ENCODE assay signal across 27 cellular contexts in the genomic region with DNA sequence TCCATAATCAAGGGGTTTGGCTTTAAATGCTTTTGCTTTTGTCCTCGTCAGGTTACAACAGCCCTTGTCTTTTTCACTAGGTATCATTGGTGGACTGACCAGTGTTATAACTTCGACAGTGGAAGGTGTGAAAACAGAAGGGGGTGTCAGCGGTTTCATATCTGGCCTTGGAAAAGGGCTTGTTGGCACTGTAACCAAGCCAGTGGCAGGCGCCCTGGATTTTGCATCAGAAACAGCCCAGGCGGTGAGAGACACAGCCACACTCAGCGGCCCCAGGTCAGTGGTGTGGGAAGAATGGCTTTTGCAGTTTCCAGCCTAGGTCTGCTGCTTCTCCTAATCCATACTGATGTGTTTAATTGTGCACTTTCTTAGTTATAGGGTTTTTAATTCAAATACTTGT.
DNase-seq lines count a peak whose midpoint lies in the region; ATAC-seq and TF ChIP-seq lines count a peak whose summit lies in the region.
"Had no signal": no experiment of that assay in that cellular context is flagged by ENCODE, and none has a peak within 500 bp of the region (broad histone marks: within the 10 kb centered on the region; RNA-seq: fewer than 3 reads in every experiment).

No MANE protein-coding gene starts in this region.

- intact Hi-C loops in esophagus muscularis mucosa (cut with DNase I), result no loop called here
- intact Hi-C loops in sigmoid colon (cut with DNase I), result loop anchor here (2.0 to 5.0 kb wide), 2 partner anchors 53 to 157 kb away; partner anchors contain the start of gene DHRS3

- ATAC-seq in GM19035 (IDR thresholded peaks at IDR 0.05; ENCODE audit: unreplicated experiment) (no peak), upper lobe of left lung (ENCODE audit: low FRiP score in 2 of 2) (no peak)
- ATAC-seq in stimulated activated memory B cell treated with anti-CD40 and anti-IgM and Interleukin-4, amounts not matched to agents 10 μg/mL and 1 μg/mL and 100 μg/mL, for 72 hours, result no peak
- ATAC-seq: activated T-helper 17 cell treated with anti-CD3 and anti-CD28 coated beads, Interleukin-2, amount 50 U/mL, for 72 hours had no signal

- peaks cover 91 to 100% (median 100%) of the 10 kb centered on the region in 4 donors for H3K4me1 ChIP-seq in esophagus muscularis mucosa
- peaks cover 0 to 97% (median 88%) of the 10 kb centered on the region in 4 donors for H3K4me1 ChIP-seq in sigmoid colon
- peaks cover 68 to 83% (median 73%) of the 10 kb centered on the region in 4 donors for H3K4me1 ChIP-seq in upper lobe of left lung

- H3K4me1 Mint-ChIP-seq in immature natural killer cell, result peaks cover 40 to 48% of the 10 kb centered on the region in 2 donors
- no peaks in the 10 kb centered on the region for H3K4me1 Mint-ChIP-seq in stimulated activated memory B cell treated with anti-CD40 and anti-IgM and Interleukin-4, amounts not matched to agents 10 μg/mL and 1 μg/mL and 100 μg/mL, for 72 hours

- H3K27ac Mint-ChIP-seq in immature natural killer cell, result peak overlapping the region; percentile 1 to 65 (median 59)
- H3K27ac Mint-ChIP-seq in stimulated activated memory B cell treated with anti-CD40 and anti-IgM and Interleukin-4, amounts not matched to agents 10 μg/mL and 1 μg/mL and 100 μg/mL, for 72 hours, result no peak overlapping the region
- H3K27ac Mint-ChIP-seq: activated T-helper 17 cell treated with anti-CD3 and anti-CD28 coated beads, Interleukin-2, amount 50 U/mL, for 72 hours; endodermal cell had no signal

- H3K27ac ChIP-seq in AG04450 (ENCODE audit: low read depth, low read length) (peak overlapping the region; percentile 35), esophagus muscularis mucosa (replicated peaks in 1 of 4) (peak overlapping the region; percentile 85 to 87 (median 86)), sigmoid colon (peak overlapping the region; percentile 73 to 89 (median 86)), upper lobe of left lung (peak overlapping the region in 2 of 4 donors; percentile 31 to 57)
- H3K27ac ChIP-seq: cardiac muscle cell, parathyroid adenoma, SJCRH30 had no signal

- no peaks in the 10 kb centered on the region for H3K9me3 Mint-ChIP-seq in immature natural killer cell
- H3K9me3 Mint-ChIP-seq in stimulated activated memory B cell treated with anti-CD40 and anti-IgM and Interleukin-4, amounts not matched to agents 10 μg/mL and 1 μg/mL and 100 μg/mL, for 72 hours, result no peaks in the 10 kb centered on the region
- H3K9me3 Mint-ChIP-seq: activated T-helper 17 cell treated with anti-CD3 and anti-CD28 coated beads, Interleukin-2, amount 50 U/mL, for 72 hours; CD4-positive, alpha-beta memory T cell; endodermal cell; neural crest cell had no signal

- H3K27me3 Mint-ChIP-seq in immature natural killer cell (ENCODE audit: low read depth in 3 of 3), result peaks cover 0 to 2% (median 1%) of the 10 kb centered on the region in 3 donors
- no peaks in the 10 kb centered on the region for H3K27me3 Mint-ChIP-seq in stimulated activated memory B cell treated with anti-CD40 and anti-IgM and Interleukin-4, amounts not matched to agents 10 μg/mL and 1 μg/mL and 100 μg/mL, for 72 hours
- H3K27me3 Mint-ChIP-seq: activated T-helper 17 cell treated with anti-CD3 and anti-CD28 coated beads, Interleukin-2, amount 50 U/mL, for 72 hours; CD4-positive, alpha-beta memory T cell had no signal

- peak overlapping the region in 3 of 5 donors; percentile 2 to 61 (median 4) for H3K4me3 Mint-ChIP-seq in immature natural killer cell
- H3K4me3 Mint-ChIP-seq in stimulated activated memory B cell treated with anti-CD40 and anti-IgM and Interleukin-4, amounts not matched to agents 10 μg/mL and 1 μg/mL and 100 μg/mL, for 72 hours, result no peak overlapping the region
- H3K4me3 Mint-ChIP-seq: activated T-helper 17 cell treated with anti-CD3 and anti-CD28 coated beads, Interleukin-2, amount 50 U/mL, for 72 hours; endodermal cell; neural crest cell had no signal

- CTCF ChIA-PET in AG04450 (lab: Charles Lee), result no interaction called here

- POLR2A ChIA-PET in AG04450 (lab: Yijun Ruan, JAX), result interaction anchor here (0.9 kb wide), 1 partner anchor 20 kb away, joined by 3 read pairs; no protein-coding TSS in a partner anchor

- H3K27me3 ChIP-seq in AG04450 (ENCODE audit: control insufficient read depth, insufficient read depth, low read length), result no peaks in the 10 kb centered on the region
- H3K27me3 ChIP-seq in esophagus muscularis mucosa, result no peaks in the 10 kb centered on the region
- H3K27me3 ChIP-seq in sigmoid colon, result no peaks in the 10 kb centered on the region
- no peaks in the 10 kb centered on the region for H3K27me3 ChIP-seq in upper lobe of left lung
- H3K27me3 ChIP-seq: cardiac muscle cell, SJCRH30 had no signal

- H3K9me3 ChIP-seq in AG04450 (ENCODE audit: control insufficient read depth, insufficient read depth, low read length) (no peaks in the 10 kb centered on the region), esophagus muscularis mucosa (no peaks in the 10 kb centered on the region), sigmoid colon (no peaks in the 10 kb centered on the region), upper lobe of left lung (no peaks in the 10 kb centered on the region)
- H3K9me3 ChIP-seq: mucosa of descending colon had no signal

- no peak for DNase-seq in AG04450 (ENCODE audit: low read depth, low spot score)
- no peak for DNase-seq in esophagus muscularis mucosa (ENCODE audit: extremely low spot score)
- DNase-seq in immature natural killer cell, result no peak
- DNase-seq in sigmoid colon, result no peak
- DNase-seq in upper lobe of left lung, result no peak
- DNase-seq in putamen (ENCODE audit: low spot score), result no peak
- DNase-seq: activated CD4-positive, alpha-beta T cell treated with anti-CD3 and anti-CD28 coated beads, Interleukin-2, amount 50 U/mL, for 48 hours; activated CD8-positive, alpha-beta memory T cell treated with anti-CD3 and anti-CD28 coated beads, Interleukin-2, amount 50 U/mL, for 48 hours; activated naive CD4-positive, alpha-beta T cell treated with anti-CD3 and anti-CD28 coated beads, Interleukin-2, amount 50 U/mL, for 16 hours; AML-193; amygdala; CD4-positive, alpha-beta memory T cell; endodermal cell; GOT3; mucosa of descending colon; NCI-H187; NCI-H2227 treated with DMSO at 0.1 percent for 48 hours; NCI-H526 treated with DMSO at 0.1 percent for 48 hours; SJCRH30; stimulated activated naive CD4-positive, alpha-beta T cell had no signal

- peaks cover 38 to 52% (median 48%) of the 10 kb centered on the region in 3 donors for H3K36me3 Mint-ChIP-seq in immature natural killer cell
- H3K36me3 Mint-ChIP-seq in stimulated activated memory B cell treated with anti-CD40 and anti-IgM and Interleukin-4, amounts not matched to agents 10 μg/mL and 1 μg/mL and 100 μg/mL, for 72 hours, result peaks cover 81% of the 10 kb centered on the region

- whole genome bisulfite sequencing in esophagus muscularis mucosa, result 61% methylated on average over 6 of the region's 6 CpGs
- 96 to 97% methylated on average over 6 of the region's 6 CpGs for WGBS in sigmoid colon, 2 donors
- WGBS in upper lobe of left lung, 2 donors, result 92 to 96% methylated on average over 6 of the region's 6 CpGs

- TF ChIP-seq CTCF in AG04450 (IDR thresholded peaks at IDR 0.05; ENCODE audit: low read depth, low read length), result no peak
- no peak for TF ChIP-seq CTCF in esophagus muscularis mucosa (IDR thresholded peaks at IDR 0.05)
- no peak for TF ChIP-seq CTCF in sigmoid colon (IDR thresholded peaks at IDR 0.05)
- TF ChIP-seq CTCF in upper lobe of left lung (IDR thresholded peaks at IDR 0.05), result no peak

- TF ChIP-seq POLR2A in esophagus muscularis mucosa (IDR thresholded peaks at IDR 0.05; ENCODE audit: low read depth) (no peak), sigmoid colon (IDR thresholded peaks at IDR 0.05) (no peak), upper lobe of left lung (IDR thresholded peaks at IDR 0.05) (no peak)

- TF ChIP-seq EP300 in esophagus muscularis mucosa (IDR thresholded peaks at IDR 0.05) (no peak), sigmoid colon (IDR thresholded peaks at IDR 0.05) (no peak), upper lobe of left lung (IDR thresholded peaks at IDR 0.05) (no peak)

- H3K4me3 ChIP-seq in AG04450 (ENCODE audit: low read depth, low read length), result no peak overlapping the region
- H3K4me3 ChIP-seq in esophagus muscularis mucosa, result no peak overlapping the region
- H3K4me3 ChIP-seq in sigmoid colon, result no peak overlapping the region
- no peak overlapping the region for H3K4me3 ChIP-seq in upper lobe of left lung
- H3K4me3 ChIP-seq: cardiac muscle cell, lung, mucosa of descending colon, SJCRH30 had no signal

- H3K36me3 ChIP-seq in esophagus muscularis mucosa, result peaks cover 0 to 26% (median 7%) of the 10 kb centered on the region in 4 donors
- no peaks in the 10 kb centered on the region for H3K36me3 ChIP-seq in sigmoid colon
- H3K36me3 ChIP-seq in upper lobe of left lung, result peaks cover 0 to 17% (median 0%) of the 10 kb centered on the region in 4 donors
- H3K36me3 ChIP-seq: cardiac muscle cell had no signal
